Comparison of ENCODE assay signal across 1 cellular context in genomic region chr2:86238354-86238753, GRCh38.
TF ChIP-seq lines count a peak whose summit lies in the region.

No MANE protein-coding gene starts in this region.

TF ChIP-seq in GM12878, 131 proteins besides CTCF, POLR2A, EP300 and RAD21 (continued from another document):
- TF ChIP-seq PKNOX1 (IDR thresholded peaks at IDR 0.05) (peak; percentile 90), KLF5 (IDR thresholded peaks at IDR 0.05; ENCODE audit: partially characterized antibody) (no peak), ZNF687 (IDR thresholded peaks at IDR 0.05) (no peak), ATF7 (IDR thresholded peaks at IDR 0.05; ENCODE audit: low read depth) (0 out of 2 replicates have a peak, but pooled peaks have one; percentile 16), NR2F1 (conservative IDR thresholded peaks at IDR 0.05) (no peak; the same call in 1 of the 2 replicates), SRF (IDR thresholded peaks at IDR 0.05; ENCODE audit: low read depth in 2 of 2, low read length in 2 of 2) (peak; percentile 86 to 97), PBX3 (IDR thresholded peaks at IDR 0.05; ENCODE audit: insufficient replicate concordance, low read depth, low read length) (peak; percentile 68), PAX5 (IDR thresholded peaks at IDR 0.05; ENCODE audit: borderline replicate concordance, low read depth, low read length) (0 out of 2 replicates have a peak, but pooled peaks have one; percentile 37), POU2F2 (IDR thresholded peaks at IDR 0.05; ENCODE audit: borderline replicate concordance, low read depth, low read length) (no peak; the same call in 2 of the 3 replicates), EED (IDR thresholded peaks at IDR 0.05; ENCODE audit: low read depth) (0 out of 2 replicates have a peak, but pooled peaks have one; percentile 24), RAD51 (IDR thresholded peaks at IDR 0.05) (no peak), RCOR1 (conservative IDR thresholded peaks at IDR 0.05; ENCODE audit: low read depth, low read length) (no peak), CEBPB (IDR thresholded peaks at IDR 0.05; ENCODE audit: borderline replicate concordance in 1 of 2, low read depth in 2 of 2, low read length in 2 of 2) (no peak), TCF12 (IDR thresholded peaks at IDR 0.05; ENCODE audit: low read depth, low read length) (no peak), CHD2 (IDR thresholded peaks at IDR 0.05; ENCODE audit: borderline replicate concordance, low read depth, low read length) (no peak), IRF4 (IDR thresholded peaks at IDR 0.05; ENCODE audit: low read depth, low read length) (0 out of 2 replicates have a peak, but pooled peaks have one; percentile 48), RUNX3 (IDR thresholded peaks at IDR 0.05; ENCODE audit: low read length) (peak; percentile 50; the same call in 1 of the 2 replicates), ZSCAN29 (IDR thresholded peaks at IDR 0.05) (no peak), SPI1 (IDR thresholded peaks at IDR 0.05; ENCODE audit: borderline replicate concordance, insufficient read depth, low read depth, low read length) (peak; percentile 22; the same call in 1 of the 2 replicates), SREBF1 (IDR thresholded peaks at IDR 0.05; ENCODE audit: low read length) (no peak), ELK1 (IDR thresholded peaks at IDR 0.05; ENCODE audit: low read depth, low read length) (peak; percentile 64; the same call in 1 of the 2 replicates), RELB (IDR thresholded peaks at IDR 0.05; ENCODE audit: low read depth) (peak; percentile 47; the same call in 1 of the 2 replicates), MYC (IDR thresholded peaks at IDR 0.05; ENCODE audit: insufficient read depth, insufficient read length, insufficient replicate concordance, low read length, severe bottlenecking) (no peak), CREB1 (IDR thresholded peaks at IDR 0.05; ENCODE audit: low read depth) (peak; percentile 23; the same call in 1 of the 2 replicates), TAF1 (IDR thresholded peaks at IDR 0.05; ENCODE audit: borderline replicate concordance, low read depth, low read length) (no peak), IRF3 (IDR thresholded peaks at IDR 0.05) (no peak), NFIC (IDR thresholded peaks at IDR 0.05; ENCODE audit: low read depth, low read length) (peak; percentile 25; the same call in 1 of the 2 replicates), RELA (IDR thresholded peaks at IDR 0.05; ENCODE audit: borderline replicate concordance, partially characterized antibody) (peak; percentile 67), DPF2 (IDR thresholded peaks at IDR 0.05) (0 out of 2 replicates have a peak, but pooled peaks have one; percentile 33), REST (IDR thresholded peaks at IDR 0.05; ENCODE audit: low read depth, low read length) (no peak)
